ENCODE assay signal across 8 cellular contexts in the genomic region with DNA sequence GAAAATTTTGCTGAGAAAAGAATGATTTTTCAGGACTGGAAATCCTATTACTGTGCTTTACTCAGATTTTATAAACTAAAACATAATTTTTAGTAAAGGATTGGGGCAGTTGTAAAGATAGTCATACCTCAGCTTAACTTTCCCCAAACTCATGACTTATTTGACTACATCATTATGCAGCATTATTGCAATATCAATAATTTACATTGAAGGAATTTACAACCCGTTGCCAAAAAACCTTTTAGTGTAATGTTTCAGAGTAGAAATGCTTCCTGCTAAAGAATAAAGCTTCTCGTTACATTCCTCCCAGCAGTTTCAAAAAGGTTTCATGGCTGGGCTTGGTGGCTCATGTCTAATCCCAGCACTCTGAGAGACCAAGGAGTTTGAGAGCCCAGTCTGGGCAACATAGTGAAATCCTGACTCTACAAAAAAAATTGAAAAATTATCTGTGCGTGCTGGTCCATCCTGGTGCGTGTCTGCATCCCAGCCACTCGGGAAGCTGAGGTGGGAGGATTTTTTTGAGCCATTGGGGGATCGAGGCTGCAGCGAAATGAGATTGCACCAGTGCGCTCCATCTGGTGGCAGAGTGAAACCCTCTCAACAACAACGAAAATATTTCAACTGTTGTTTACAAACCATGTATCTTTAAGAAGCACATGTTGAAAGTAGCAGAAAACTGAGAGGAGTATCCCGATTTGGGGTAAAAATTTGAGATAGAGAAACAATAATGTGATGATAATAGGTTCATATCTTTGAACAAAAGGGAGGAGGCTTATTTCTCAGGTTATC. TPM values are rescaled to one million over a fixed set of nuclear protein-coding genes. Genes with fewer than 3 reads are reported as not detected.
DNase-seq lines count a peak whose midpoint lies in the region; ATAC-seq, FAIRE-seq and TF ChIP-seq lines count a peak whose summit lies in the region.

No MANE protein-coding gene starts in this region.

- peak overlapping the region; percentile 98 for H3K4me3 Mint-ChIP-seq in central memory CD8-positive, alpha-beta T cell

- FAIRE-seq in A549 (lab: Jason Lieb, UNC) = no peak

- H3K4me1 Mint-ChIP-seq in central memory CD8-positive, alpha-beta T cell = peaks cover 73% of the 10 kb centered on the region

- H3K27ac Mint-ChIP-seq in central memory CD8-positive, alpha-beta T cell (ENCODE audit: low read depth) = peak overlapping the region; percentile 96

- POLR2A ChIA-PET in A549 (lab: Yijun Ruan, JAX) = interaction anchor here (0.5 to 1.5 kb wide), 3 partner anchors 43 to 182 kb away, joined by 3 to 12 read pairs (median 7); partner anchors contain the start of gene CDK19

- H3K4me1 ChIP-seq in A549 = peaks cover 60% of the 10 kb centered on the region
- H3K4me1 ChIP-seq in transverse colon = peaks cover 30 to 73% (median 61%) of the 10 kb centered on the region in 4 donors

- TF ChIP-seq CTCF in A549 (IDR thresholded peaks at IDR 0.05) (peak; percentile 48), transverse colon (IDR thresholded peaks at IDR 0.05) (peak in 3 of 5 experiments; percentile 24 to 33 (median 24))

- H3K27me3 Mint-ChIP-seq in central memory CD8-positive, alpha-beta T cell = no peaks in the 10 kb centered on the region

- TF ChIP-seq POLR2A in A549 (IDR thresholded peaks at IDR 0.05; ENCODE audit: low read length) = no peak
- no peak for TF ChIP-seq POLR2A in transverse colon (IDR thresholded peaks at IDR 0.05)

- 10% methylated on average over 10 of the region's 10 CpGs for WGBS in A549 (ENCODE audit: missing lambda C conversion rate)
- WGBS in transverse colon (ENCODE audit: low coverage in 1 of 2), 2 donors = 26 to 31% methylated on average over 2 to 10 of the region's 10 CpGs

- CTCF ChIA-PET in A549 (lab: Yijun Ruan, JAX) = interaction anchor here (0.7 to 2.7 kb wide), 21 partner anchors 9 to 372 kb away, joined by 3 to 19 read pairs (median 3); no protein-coding TSS in a partner anchor

- TF ChIP-seq RAD21 in A549 (conservative IDR thresholded peaks at IDR 0.05 in 1 of 2, IDR thresholded peaks at IDR 0.05 in 1 of 2) = peak; percentile 32 to 51; a peak in 3 of 5 replicates

- H3K9me3 Mint-ChIP-seq in central memory CD8-positive, alpha-beta T cell = no peaks in the 10 kb centered on the region

- in situ Hi-C loops in transverse colon (cut with MboI; ENCODE audit: low pct_ligation_motif_present in 1 of 4, low pct_unique_long_range_greater_than_20kb in 1 of 4, low sequenced_read_pairs in 3 of 4) = loop anchor here in 2 of 4 donors (10.0 kb wide), 2 partner anchors 64 to 194 kb away; partner anchors contain the start of gene CDK19 (in 1 of the 2)

- intact Hi-C loops in transverse colon (cut with DNase I; ENCODE audit: low total_unique reads) = loop anchor here (10.0 kb wide), 1 partner anchor 96 kb away; no protein-coding TSS in a partner anchor

- H3K27ac ChIP-seq in A549 (peak overlapping the region in 1 of 2 experiments; percentile 38; a peak in 2 of 6 replicates), transverse colon (no peak overlapping the region)

- H3K4me2 ChIP-seq in A549 = peak overlapping the region; percentile 82

- peak overlapping the region; percentile 20; the same call in 1 of the 3 replicates for H3K4me3 ChIP-seq in A549
- H3K4me3 ChIP-seq in transverse colon = peak overlapping the region in 1 of 4 donors; percentile 19

- ATAC-seq in A549 = no peak
- no peak for ATAC-seq in central memory CD8-positive, alpha-beta T cell (replicated peaks; ENCODE audit: extremely low read depth, poor library complexity, severe bottlenecking)
- no peak for ATAC-seq in HG03159 (IDR thresholded peaks at IDR 0.05; ENCODE audit: unreplicated experiment)
- ATAC-seq in GM21360 (IDR thresholded peaks at IDR 0.05; ENCODE audit: unreplicated experiment) = no peak

- H3K36me3 Mint-ChIP-seq in central memory CD8-positive, alpha-beta T cell (ENCODE audit: insufficient read depth) = peaks cover 38% of the 10 kb centered on the region

- DNase-seq in A549 (ENCODE audit: low read depth in 1 of 2, low spot score in 1 of 2) (peak; percentile 38 to 48), GM03348 (ENCODE audit: low spot score) (peak; percentile 37), RPMI8226 (peak; percentile 46), lung microvascular endothelial cell (ENCODE audit: low read depth in 2 of 2) (peak; percentile 34 to 58), transverse colon (peak; percentile 23)
- no peak for DNase-seq in central memory CD8-positive, alpha-beta T cell (ENCODE audit: low spot score in 2 of 2)

- no peaks in the 10 kb centered on the region for H3K9me3 ChIP-seq in A549
- H3K9me3 ChIP-seq in transverse colon = no peaks in the 10 kb centered on the region

- no peaks in the 10 kb centered on the region for H3K27me3 ChIP-seq in transverse colon

- H3K36me3 ChIP-seq in transverse colon = no peaks in the 10 kb centered on the region

- no peak for TF ChIP-seq EP300 in A549 (IDR thresholded peaks at IDR 0.05)
- no peak for TF ChIP-seq EP300 in transverse colon (IDR thresholded peaks at IDR 0.05; ENCODE audit: low read depth)

TF ChIP-seq in A549, 52 proteins besides CTCF, POLR2A, EP300 and RAD21:
- TF ChIP-seq SMC3 (IDR thresholded peaks at IDR 0.05) (peak; percentile 65), MAX (IDR thresholded peaks at IDR 0.05) (0 out of 2 replicates have a peak, but pooled peaks have one; percentile 19), ZC3H11A (IDR thresholded peaks at IDR 0.05) (no peak), JUN (IDR thresholded peaks at IDR 0.05) (no peak)

RNA-seq across cellular contexts. Expression of gene AMD1, which starts 4.4 kb away (rescaled TPM):
- polyA plus RNA-seq in A549 (2011; rRNA removed) = 106 and 147 TPM in 2 replicates
- polyA plus RNA-seq in A549 (2012; cell fraction: cytosol; rRNA removed) = 21.5 and 23.1 TPM in 2 replicates
- polyA plus RNA-seq in A549 (2012; cell fraction: nucleus; rRNA removed) = 5.9 and 10.0 TPM in 2 replicates
- 82.3 to 89.2 TPM (median 83.6 TPM) in 3 replicates for polyA plus RNA-seq in A549 (2017; fragmentation: RNase III; extraction: RNeasy Plus Mini Kit Qiagen cat#74134 plus additional on column Dnase treatment)
- polyA minus RNA-seq in A549 (2011; rRNA and poly(A)+ RNA removed) = 42.2 and 46.0 TPM in 2 replicates
- total RNA-seq in lung microvascular endothelial cell = 33.3 and 45.2 TPM in 2 replicates
- total RNA-seq in transverse colon = 10 to 100 TPM; 50.7 to 86.4 (median 75.1) TPM

Comparison
In these comparisons a context has a peak if more than half of its experiments do, and no peak if none do; other contexts are left out.
1. DNase-seq: peak in A549 (2 of 2), GM03348 (single experiment), RPMI8226 (single experiment), lung microvascular endothelial cell (2 of 2) and transverse colon (single experiment); none in central memory CD8-positive, alpha-beta T cell (0 of 2).